ENCODE assay signal across 1 cellular context in genomic region chr9:469672-470040, GRCh38.
TF ChIP-seq lines count a peak whose summit lies in the region.

No MANE protein-coding gene starts in this region.

TF ChIP-seq in GM23338, 12 proteins besides CTCF, POLR2A, EP300 and RAD21 (continued from another document):
- TF ChIP-seq, protein P1, sequence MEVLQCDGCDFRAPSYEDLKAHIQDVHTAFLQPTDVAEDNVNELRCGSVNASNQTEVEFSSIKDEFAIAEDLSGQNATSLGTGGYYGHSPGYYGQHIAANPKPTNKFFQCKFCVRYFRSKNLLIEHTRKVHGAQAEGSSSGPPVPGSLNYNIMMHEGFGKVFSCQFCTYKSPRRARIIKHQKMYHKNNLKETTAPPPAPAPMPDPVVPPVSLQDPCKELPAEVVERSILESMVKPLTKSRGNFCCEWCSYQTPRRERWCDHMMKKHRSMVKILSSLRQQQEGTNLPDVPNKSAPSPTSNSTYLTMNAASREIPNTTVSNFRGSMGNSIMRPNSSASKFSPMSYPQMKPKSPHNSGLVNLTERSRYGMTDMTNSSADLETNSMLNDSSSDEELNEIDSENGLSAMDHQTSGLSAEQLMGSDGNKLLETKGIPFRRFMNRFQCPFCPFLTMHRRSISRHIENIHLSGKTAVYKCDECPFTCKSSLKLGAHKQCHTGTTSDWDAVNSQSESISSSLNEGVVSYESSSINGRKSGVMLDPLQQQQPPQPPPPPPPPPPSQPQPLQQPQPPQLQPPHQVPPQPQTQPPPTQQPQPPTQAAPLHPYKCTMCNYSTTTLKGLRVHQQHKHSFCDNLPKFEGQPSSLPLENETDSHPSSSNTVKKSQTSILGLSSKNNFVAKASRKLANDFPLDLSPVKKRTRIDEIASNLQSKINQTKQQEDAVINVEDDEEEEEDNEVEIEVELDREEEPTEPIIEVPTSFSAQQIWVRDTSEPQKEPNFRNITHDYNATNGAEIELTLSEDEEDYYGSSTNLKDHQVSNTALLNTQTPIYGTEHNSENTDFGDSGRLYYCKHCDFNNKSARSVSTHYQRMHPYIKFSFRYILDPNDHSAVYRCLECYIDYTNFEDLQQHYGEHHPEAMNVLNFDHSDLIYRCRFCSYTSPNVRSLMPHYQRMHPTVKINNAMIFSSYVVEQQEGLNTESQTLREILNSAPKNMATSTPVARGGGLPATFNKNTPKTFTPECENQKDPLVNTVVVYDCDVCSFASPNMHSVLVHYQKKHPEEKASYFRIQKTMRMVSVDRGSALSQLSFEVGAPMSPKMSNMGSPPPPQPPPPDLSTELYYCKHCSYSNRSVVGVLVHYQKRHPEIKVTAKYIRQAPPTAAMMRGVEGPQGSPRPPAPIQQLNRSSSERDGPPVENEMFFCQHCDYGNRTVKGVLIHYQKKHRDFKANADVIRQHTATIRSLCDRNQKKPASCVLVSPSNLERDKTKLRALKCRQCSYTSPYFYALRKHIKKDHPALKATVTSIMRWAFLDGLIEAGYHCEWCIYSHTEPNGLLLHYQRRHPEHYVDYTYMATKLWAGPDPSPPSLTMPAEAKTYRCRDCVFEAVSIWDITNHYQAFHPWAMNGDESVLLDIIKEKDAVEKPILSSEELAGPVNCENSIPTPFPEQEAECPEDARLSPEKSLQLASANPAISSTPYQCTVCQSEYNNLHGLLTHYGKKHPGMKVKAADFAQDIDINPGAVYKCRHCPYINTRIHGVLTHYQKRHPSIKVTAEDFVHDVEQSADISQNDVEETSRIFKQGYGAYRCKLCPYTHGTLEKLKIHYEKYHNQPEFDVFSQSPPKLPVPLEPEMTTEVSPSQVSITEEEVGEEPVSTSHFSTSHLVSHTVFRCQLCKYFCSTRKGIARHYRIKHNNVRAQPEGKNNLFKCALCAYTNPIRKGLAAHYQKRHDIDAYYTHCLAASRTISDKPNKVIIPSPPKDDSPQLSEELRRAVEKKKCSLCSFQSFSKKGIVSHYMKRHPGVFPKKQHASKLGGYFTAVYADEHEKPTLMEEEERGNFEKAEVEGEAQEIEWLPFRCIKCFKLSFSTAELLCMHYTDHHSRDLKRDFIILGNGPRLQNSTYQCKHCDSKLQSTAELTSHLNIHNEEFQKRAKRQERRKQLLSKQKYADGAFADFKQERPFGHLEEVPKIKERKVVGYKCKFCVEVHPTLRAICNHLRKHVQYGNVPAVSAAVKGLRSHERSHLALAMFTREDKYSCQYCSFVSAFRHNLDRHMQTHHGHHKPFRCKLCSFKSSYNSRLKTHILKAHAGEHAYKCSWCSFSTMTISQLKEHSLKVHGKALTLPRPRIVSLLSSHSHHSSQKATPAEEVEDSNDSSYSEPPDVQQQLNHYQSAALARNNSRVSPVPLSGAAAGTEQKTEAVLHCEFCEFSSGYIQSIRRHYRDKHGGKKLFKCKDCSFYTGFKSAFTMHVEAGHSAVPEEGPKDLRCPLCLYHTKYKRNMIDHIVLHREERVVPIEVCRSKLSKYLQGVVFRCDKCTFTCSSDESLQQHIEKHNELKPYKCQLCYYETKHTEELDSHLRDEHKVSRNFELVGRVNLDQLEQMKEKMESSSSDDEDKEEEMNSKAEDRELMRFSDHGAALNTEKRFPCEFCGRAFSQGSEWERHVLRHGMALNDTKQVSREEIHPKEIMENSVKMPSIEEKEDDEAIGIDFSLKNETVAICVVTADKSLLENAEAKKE (CRISPR knock-in tag; IDR thresholded peaks at IDR 0.05) = no peak
- no peak for TF ChIP-seq ZNF331 (CRISPR knock-in tag; IDR thresholded peaks at IDR 0.05; ENCODE audit: low read depth)
TF ChIP-seq in GM23338: peak in this region for 0.
